8 cellular contexts compared by ENCODE assay signal in genomic region chr3:194058189-194058571, GRCh38.
DNase-seq lines count a peak whose midpoint lies in the region; ATAC-seq and TF ChIP-seq lines count a peak whose summit lies in the region.

No MANE protein-coding gene starts in this region.

- no peaks in the 10 kb centered on the region for H3K9me3 Mint-ChIP-seq in activated T-helper 2 cell treated with anti-CD3 and anti-CD28 coated beads, Interferon-gamma antibody, Interleukin-2, Interleukin-4, amounts not matched to agents 10 μg/mL and 5 μg/mL and 100 μg/mL, durations not matched to agents 14 hours and 24 hours and 36 hours

- WGBS in heart left ventricle, 4 donors: 2 to 10% (median 6%) methylated on average over 15 to 31 of the region's 31 CpGs
- 7% methylated on average over 16 of the region's 31 CpGs for WGBS in prostate gland

- H3K36me3 Mint-ChIP-seq in activated T-helper 2 cell treated with anti-CD3 and anti-CD28 coated beads, Interferon-gamma antibody, Interleukin-2, Interleukin-4, amounts not matched to agents 10 μg/mL and 5 μg/mL and 100 μg/mL, durations not matched to agents 14 hours and 24 hours and 36 hours (ENCODE audit: low read depth): no peaks in the 10 kb centered on the region

- H3K4me1 Mint-ChIP-seq in activated T-helper 2 cell treated with anti-CD3 and anti-CD28 coated beads, Interferon-gamma antibody, Interleukin-2, Interleukin-4, amounts not matched to agents 10 μg/mL and 5 μg/mL and 100 μg/mL, durations not matched to agents 14 hours and 24 hours and 36 hours (ENCODE audit: low read depth): peaks cover 8% of the 10 kb centered on the region

- H3K36me3 ChIP-seq in heart left ventricle (no peaks in the 10 kb centered on the region), prostate gland (no peaks in the 10 kb centered on the region)

- DNase-seq in DMS 273 treated with DMSO at 0.1 percent for 48 hours (lab: John Stamatoyannopoulos, UW): peak; percentile 49
- peak; percentile 80 for DNase-seq in NCI-H2107 (lab: John Stamatoyannopoulos, UW)
- DNase-seq in activated T-helper 2 cell treated with anti-CD3 and anti-CD28 coated beads, Interferon-gamma antibody, Interleukin-2, Interleukin-4, amounts not matched to agents 10 μg/mL and 5 μg/mL and 100 μg/mL, durations not matched to agents 14 hours and 24 hours and 36 hours (ENCODE audit: low spot score): peak; percentile 14
- peak; percentile 58 to 78 (median 68) for DNase-seq in heart left ventricle
- peak; percentile 56 for DNase-seq in prostate gland (ENCODE audit: low spot score)
- DNase-seq in DMS114 treated with DMSO at 0.1 percent for 48 hours (lab: John Stamatoyannopoulos, UW; ENCODE audit: unreplicated experiment): no peak
- DNase-seq in T-helper 9 cell: no peak

- no peak overlapping the region for H3K27ac Mint-ChIP-seq in activated T-helper 2 cell treated with anti-CD3 and anti-CD28 coated beads, Interferon-gamma antibody, Interleukin-2, Interleukin-4, amounts not matched to agents 10 μg/mL and 5 μg/mL and 100 μg/mL, durations not matched to agents 14 hours and 24 hours and 36 hours

- H3K4me3 ChIP-seq in heart left ventricle: peak overlapping the region; percentile 6 to 52 (median 42)
- peak overlapping the region in 1 of 2 donors; percentile 16 for H3K4me3 ChIP-seq in prostate gland

- ATAC-seq in GM21515 (IDR thresholded peaks at IDR 0.05; ENCODE audit: unreplicated experiment): peak; percentile 67
- ATAC-seq in heart left ventricle: peak; percentile 47 to 82 (median 78)

- peaks cover 0 to 20% (median 0%) of the 10 kb centered on the region in 9 donors for H3K27me3 ChIP-seq in heart left ventricle
- H3K27me3 ChIP-seq in prostate gland (replicated peaks; ENCODE audit: insufficient read depth): no peaks in the 10 kb centered on the region

- H3K9me3 ChIP-seq in heart left ventricle: no peaks in the 10 kb centered on the region
- H3K9me3 ChIP-seq in prostate gland: no peaks in the 10 kb centered on the region

- no peak for TF ChIP-seq CTCF in heart left ventricle (IDR thresholded peaks at IDR 0.05)
- no peak for TF ChIP-seq CTCF in prostate gland (IDR thresholded peaks at IDR 0.05)

- no peak for TF ChIP-seq POLR2A in heart left ventricle (IDR thresholded peaks at IDR 0.05)
- TF ChIP-seq POLR2A in prostate gland (IDR thresholded peaks at IDR 0.05): no peak

- H3K4me1 ChIP-seq in heart left ventricle: peaks cover 0 to 16% (median 7%) of the 10 kb centered on the region in 12 donors
- H3K4me1 ChIP-seq in prostate gland (replicated peaks): no peaks in the 10 kb centered on the region

- peak overlapping the region; percentile 34 for H3K4me3 Mint-ChIP-seq in activated T-helper 2 cell treated with anti-CD3 and anti-CD28 coated beads, Interferon-gamma antibody, Interleukin-2, Interleukin-4, amounts not matched to agents 10 μg/mL and 5 μg/mL and 100 μg/mL, durations not matched to agents 14 hours and 24 hours and 36 hours (ENCODE audit: low read depth)

- intact Hi-C loops in activated T-helper 2 cell treated with anti-CD3 and anti-CD28 coated beads, Interferon-gamma antibody, Interleukin-2, Interleukin-4, amounts not matched to agents 10 μg/mL and 5 μg/mL and 100 μg/mL, durations not matched to agents 14 hours and 24 hours and 36 hours (cut with micrococcal nuclease): no loop called here
- intact Hi-C loops in heart left ventricle (cut with DNase I): no loop called here
- intact Hi-C loops in prostate gland (cut with DNase I): no loop called here

- H3K27me3 Mint-ChIP-seq in activated T-helper 2 cell treated with anti-CD3 and anti-CD28 coated beads, Interferon-gamma antibody, Interleukin-2, Interleukin-4, amounts not matched to agents 10 μg/mL and 5 μg/mL and 100 μg/mL, durations not matched to agents 14 hours and 24 hours and 36 hours (ENCODE audit: low read depth): peaks cover 21% of the 10 kb centered on the region

- peak overlapping the region in 6 of 12 donors; percentile 0 to 54 (median 18) for H3K27ac ChIP-seq in heart left ventricle
- no peak overlapping the region for H3K27ac ChIP-seq in prostate gland

Comparison
In these comparisons a context has a peak if more than half of its experiments do, and no peak if none do; other contexts are left out.
1. DNase-seq: peak in DMS 273 treated with DMSO at 0.1 percent for 48 hours (single experiment), NCI-H2107 (single experiment), activated T-helper 2 cell treated with anti-CD3 and anti-CD28 coated beads, Interferon-gamma antibody, Interleukin-2, Interleukin-4, amounts not matched to agents 10 μg/mL and 5 μg/mL and 100 μg/mL, durations not matched to agents 14 hours and 24 hours and 36 hours (single experiment), heart left ventricle (5 of 5) and prostate gland (single experiment); none in DMS114 treated with DMSO at 0.1 percent for 48 hours (single experiment) and T-helper 9 cell (single experiment).